In the genomic region with DNA sequence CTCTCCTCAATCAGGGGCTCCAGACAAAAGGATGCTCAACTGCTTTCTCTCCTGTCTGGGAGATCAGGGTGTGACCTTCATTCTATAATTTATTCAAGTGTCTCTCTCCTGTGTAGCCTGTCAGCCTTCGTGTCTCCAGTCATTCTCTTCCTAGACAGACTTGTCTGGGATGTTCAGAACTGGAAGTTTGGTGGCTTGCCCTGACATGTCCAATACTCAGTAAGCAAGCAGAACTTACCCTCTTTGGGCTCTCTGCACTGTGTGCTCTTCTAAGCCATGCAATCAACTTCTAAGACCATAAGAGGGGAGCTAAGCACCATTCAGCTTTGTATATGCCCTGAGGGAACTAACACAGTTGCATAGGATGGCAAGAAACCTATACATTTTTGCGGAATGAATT, we compare ENCODE assay signal across 20 cellular contexts. TPM values are rescaled to one million over a fixed set of nuclear protein-coding genes. Genes with fewer than 3 reads are reported as not detected.
DNase-seq lines count a peak whose midpoint lies in the region; ATAC-seq and TF ChIP-seq lines count a peak whose summit lies in the region.
"Had no signal": no experiment of that assay in that cellular context is flagged by ENCODE, and none has a peak within 500 bp of the region (broad histone marks: within the 10 kb centered on the region; RNA-seq: fewer than 3 reads in every experiment).

No MANE protein-coding gene starts in this region.

- 41 to 59% methylated on average over 2 of the region's 2 CpGs for WGBS in esophagus, 2 donors
- WGBS in prostate gland: 35% methylated on average over 2 of the region's 2 CpGs

- ATAC-seq in GM18907 (IDR thresholded peaks at IDR 0.05; ENCODE audit: unreplicated experiment): no peak
- ATAC-seq: effector memory CD8-positive, alpha-beta T cell; Panc1 had no signal

- H3K36me3 Mint-ChIP-seq in activated T-helper 1 cell treated with anti-CD3 and anti-CD28 coated beads, Interleukin-12 subunit alpha, Interleukin-12 subunit beta, Interleukin-2, Interleukin-4 antibody, amounts not matched to agents 30 ng/mL and 10 ng/mL and 1 ng/mL, durations not matched to agents 14 hours and 24 hours and 36 hours (ENCODE audit: low read depth): no peaks in the 10 kb centered on the region
- H3K36me3 Mint-ChIP-seq: IgD-negative memory B cell had no signal

- no peak overlapping the region for H3K4me3 Mint-ChIP-seq in activated T-helper 1 cell treated with anti-CD3 and anti-CD28 coated beads, Interleukin-12 subunit alpha, Interleukin-12 subunit beta, Interleukin-2, Interleukin-4 antibody, amounts not matched to agents 30 ng/mL and 10 ng/mL and 1 ng/mL, durations not matched to agents 14 hours and 24 hours and 36 hours
- H3K4me3 Mint-ChIP-seq: effector memory CD8-positive, alpha-beta T cell; IgD-negative memory B cell had no signal

- H3K36me3 ChIP-seq in esophagus (ENCODE audit: control insufficient read depth in 2 of 2, insufficient read depth in 2 of 2, low read length in 1 of 2) (no peaks in the 10 kb centered on the region), prostate gland (no peaks in the 10 kb centered on the region)

- H3K9me3 ChIP-seq in esophagus (ENCODE audit: control insufficient read depth in 2 of 2, insufficient read depth in 1 of 2, low read depth in 1 of 2, low read length in 1 of 2) (no peaks in the 10 kb centered on the region), prostate gland (no peaks in the 10 kb centered on the region)

- no peak overlapping the region for H3K27ac Mint-ChIP-seq in activated T-helper 1 cell treated with anti-CD3 and anti-CD28 coated beads, Interleukin-12 subunit alpha, Interleukin-12 subunit beta, Interleukin-2, Interleukin-4 antibody, amounts not matched to agents 30 ng/mL and 10 ng/mL and 1 ng/mL, durations not matched to agents 14 hours and 24 hours and 36 hours
- H3K27ac Mint-ChIP-seq: activated T-helper 2 cell treated with anti-CD3 and anti-CD28 coated beads, Interferon-gamma antibody, Interleukin-2, Interleukin-4, amounts not matched to agents 10 μg/mL and 5 μg/mL and 100 μg/mL, durations not matched to agents 14 hours and 24 hours and 36 hours; effector memory CD8-positive, alpha-beta T cell; IgD-negative memory B cell had no signal

- H3K27ac ChIP-seq in esophagus (ENCODE audit: low read depth in 2 of 2, low read length in 1 of 2) (peak overlapping the region; percentile 33 to 73), prostate gland (no peak overlapping the region)
- H3K27ac ChIP-seq: parathyroid adenoma had no signal

- H3K4me1 ChIP-seq in esophagus (ENCODE audit: control insufficient read depth in 2 of 2, insufficient read depth in 2 of 2, low read length in 1 of 2): peaks cover 0 to 2% of the 10 kb centered on the region in 2 donors
- no peaks in the 10 kb centered on the region for H3K4me1 ChIP-seq in prostate gland (replicated peaks)

- no peaks in the 10 kb centered on the region for H3K4me1 Mint-ChIP-seq in activated T-helper 1 cell treated with anti-CD3 and anti-CD28 coated beads, Interleukin-12 subunit alpha, Interleukin-12 subunit beta, Interleukin-2, Interleukin-4 antibody, amounts not matched to agents 30 ng/mL and 10 ng/mL and 1 ng/mL, durations not matched to agents 14 hours and 24 hours and 36 hours (ENCODE audit: low read depth)

- peak; percentile 46 to 84 (median 78) for DNase-seq in NCI-H1417 (lab: John Stamatoyannopoulos, UW)
- DNase-seq in NCI-H1417 treated with DMSO at 0.1 percent for 48 hours (lab: John Stamatoyannopoulos, UW): no peak
- peak; percentile 84 for DNase-seq in NCI-H748 (lab: John Stamatoyannopoulos, UW; ENCODE audit: unreplicated experiment)
- peak; percentile 67 for DNase-seq in prostate gland (ENCODE audit: low spot score)
- no peak for DNase-seq in mesenteric fat pad (ENCODE audit: low spot score)
- no peak for DNase-seq in activated T-helper 1 cell treated with anti-CD3 and anti-CD28 coated beads, Interleukin-12 subunit alpha, Interleukin-12 subunit beta, Interleukin-2, Interleukin-4 antibody, amounts not matched to agents 30 ng/mL and 10 ng/mL and 1 ng/mL, durations not matched to agents 14 hours and 24 hours and 36 hours (ENCODE audit: low spot score)
- DNase-seq: activated CD4-positive, alpha-beta T cell treated with anti-CD3 and anti-CD28 coated beads, Interleukin-2, amount 50 U/mL, for 1 hour; effector memory CD8-positive, alpha-beta T cell; hypothalamus; NCI-H2107; T-helper 2 cell had no signal

- no peak for TF ChIP-seq CTCF in prostate gland (IDR thresholded peaks at IDR 0.05)

- no peak for TF ChIP-seq POLR2A in prostate gland (IDR thresholded peaks at IDR 0.05)

- H3K4me3 ChIP-seq in esophagus (ENCODE audit: low read depth in 1 of 2, low read length in 2 of 2) (no peak overlapping the region), prostate gland (no peak overlapping the region)
- H3K4me3 ChIP-seq: lung had no signal

- no peaks in the 10 kb centered on the region for H3K9me3 Mint-ChIP-seq in activated T-helper 1 cell treated with anti-CD3 and anti-CD28 coated beads, Interleukin-12 subunit alpha, Interleukin-12 subunit beta, Interleukin-2, Interleukin-4 antibody, amounts not matched to agents 30 ng/mL and 10 ng/mL and 1 ng/mL, durations not matched to agents 14 hours and 24 hours and 36 hours
- H3K9me3 Mint-ChIP-seq: activated T-helper 2 cell treated with anti-CD3 and anti-CD28 coated beads, Interferon-gamma antibody, Interleukin-2, Interleukin-4, amounts not matched to agents 10 μg/mL and 5 μg/mL and 100 μg/mL, durations not matched to agents 14 hours and 24 hours and 36 hours; effector memory CD8-positive, alpha-beta T cell had no signal

- H3K27me3 ChIP-seq in esophagus (ENCODE audit: control insufficient read depth in 1 of 2, insufficient read depth in 2 of 2, low read length in 2 of 2) (no peaks in the 10 kb centered on the region), prostate gland (replicated peaks; ENCODE audit: insufficient read depth) (no peaks in the 10 kb centered on the region)

- peaks cover 18% of the 10 kb centered on the region for H3K27me3 Mint-ChIP-seq in activated T-helper 1 cell treated with anti-CD3 and anti-CD28 coated beads, Interleukin-12 subunit alpha, Interleukin-12 subunit beta, Interleukin-2, Interleukin-4 antibody, amounts not matched to agents 30 ng/mL and 10 ng/mL and 1 ng/mL, durations not matched to agents 14 hours and 24 hours and 36 hours (ENCODE audit: insufficient read depth)

- intact Hi-C loops in prostate gland (cut with DNase I): loop anchor here (5.0 kb wide), 2 partner anchors 41 to 321 kb away; a partner anchor contains a TSS
- intact Hi-C loops in activated T-helper 1 cell treated with anti-CD3 and anti-CD28 coated beads, Interleukin-12 subunit alpha, Interleukin-12 subunit beta, Interleukin-2, Interleukin-4 antibody, amounts not matched to agents 30 ng/mL and 10 ng/mL and 1 ng/mL, durations not matched to agents 14 hours and 24 hours and 36 hours (cut with micrococcal nuclease): no loop called here

RNA-seq across cellular contexts. Expression of a gene that starts 14.1 kb away (rescaled TPM):
- under 1 TPM; 0.75 to 0.88 TPM for polyA plus RNA-seq in esophagus
- total RNA-seq in prostate gland (1 to 10 TPM in 1 of 2 donors, under 1 TPM in 1; 0.55 to 1.9 TPM), mesenteric fat pad (5.6 TPM)
- total RNA-seq in activated T-helper 1 cell treated with anti-CD3 and anti-CD28 coated beads, Interleukin-12 subunit alpha, Interleukin-12 subunit beta, Interleukin-2, Interleukin-4 antibody, amounts not matched to agents 30 ng/mL and 10 ng/mL and 1 ng/mL, durations not matched to agents 14 hours and 24 hours and 36 hours: 0.66 and 0.88 TPM in 2 replicates
- total RNA-seq: A172 had no signal
- polyA plus RNA-seq: IgD-negative memory B cell had no signal

RNA-seq across cellular contexts. Expression of a gene that starts 19.1 kb away (rescaled TPM):
- 100 to 1,000 TPM; 137 to 161 TPM for polyA plus RNA-seq in esophagus
- total RNA-seq in prostate gland (100 to 1,000 TPM in 1 of 2 donors, 10 to 100 TPM in 1; 91.0 to 135 TPM), mesenteric fat pad (97.4 TPM)
- total RNA-seq in activated T-helper 1 cell treated with anti-CD3 and anti-CD28 coated beads, Interleukin-12 subunit alpha, Interleukin-12 subunit beta, Interleukin-2, Interleukin-4 antibody, amounts not matched to agents 30 ng/mL and 10 ng/mL and 1 ng/mL, durations not matched to agents 14 hours and 24 hours and 36 hours: 90.1 and 97.5 TPM in 2 replicates

RNA-seq across cellular contexts. Expression of a gene that starts 50.3 kb away (rescaled TPM):
- 1 to 10 TPM in 1 of 2 donors, under 1 TPM in 1; 0.53 to 1.0 TPM for polyA plus RNA-seq in esophagus
- total RNA-seq in prostate gland (1 to 10 TPM; 2.4 to 6.5 TPM), mesenteric fat pad (1.3 TPM)
- 0.32 TPM in 1 of 2 replicates, not detected in the other for total RNA-seq in activated T-helper 1 cell treated with anti-CD3 and anti-CD28 coated beads, Interleukin-12 subunit alpha, Interleukin-12 subunit beta, Interleukin-2, Interleukin-4 antibody, amounts not matched to agents 30 ng/mL and 10 ng/mL and 1 ng/mL, durations not matched to agents 14 hours and 24 hours and 36 hours
- total RNA-seq: A172; activated T-helper 2 cell treated with anti-CD3 and anti-CD28 coated beads, Interferon-gamma antibody, Interleukin-2, Interleukin-4, amounts not matched to agents 10 μg/mL and 5 μg/mL and 100 μg/mL, durations not matched to agents 14 hours and 24 hours and 36 hours had no signal

RNA-seq across cellular contexts. Expression of a gene that starts 52.3 kb away (rescaled TPM):
- not detected for polyA plus RNA-seq in esophagus
- total RNA-seq in prostate gland (not detected), mesenteric fat pad (not detected)
- not detected in 2 replicates for total RNA-seq in activated T-helper 1 cell treated with anti-CD3 and anti-CD28 coated beads, Interleukin-12 subunit alpha, Interleukin-12 subunit beta, Interleukin-2, Interleukin-4 antibody, amounts not matched to agents 30 ng/mL and 10 ng/mL and 1 ng/mL, durations not matched to agents 14 hours and 24 hours and 36 hours
- total RNA-seq: A172; activated T-helper 2 cell treated with anti-CD3 and anti-CD28 coated beads, Interferon-gamma antibody, Interleukin-2, Interleukin-4, amounts not matched to agents 10 μg/mL and 5 μg/mL and 100 μg/mL, durations not matched to agents 14 hours and 24 hours and 36 hours; ureter had no signal
- polyA plus RNA-seq: IgD-negative memory B cell had no signal

Comparison
In these comparisons a context has a peak if more than half of its experiments do, and no peak if none do; other contexts are left out.
1. DNase-seq: peak in NCI-H1417 (3 of 3), NCI-H748 (single experiment) and prostate gland (single experiment); none in NCI-H1417 treated with DMSO at 0.1 percent for 48 hours (single experiment), mesenteric fat pad (single experiment) and activated T-helper 1 cell treated with anti-CD3 and anti-CD28 coated beads, Interleukin-12 subunit alpha, Interleukin-12 subunit beta, Interleukin-2, Interleukin-4 antibody, amounts not matched to agents 30 ng/mL and 10 ng/mL and 1 ng/mL, durations not matched to agents 14 hours and 24 hours and 36 hours (single experiment).
2. H3K27ac ChIP-seq: peak in esophagus (2 of 2); none in prostate gland (0 of 2).